Comparison of ENCODE assay signal across 8 cellular contexts in genomic region chr1:156114101-156114918, GRCh38. TPM values are rescaled to one million over a fixed set of nuclear protein-coding genes. Genes with fewer than 3 reads are reported as not detected.
DNase-seq lines count a peak whose midpoint lies in the region; ATAC-seq and TF ChIP-seq lines count a peak whose summit lies in the region.

TSS of gene LMNA (plus strand) at chr1:156114711. CDS start at chr1:156114919, 208 bp downstream.

- H3K4me3 Mint-ChIP-seq in GM23338 = peak within 1 kb of the TSS; percentile 90

- peak within 1 kb of the TSS; percentile 90 for H2AFZ ChIP-seq in GM23338
- peak within 1 kb of the TSS; percentile 73 for H2AFZ ChIP-seq in MM.1S (ENCODE audit: low read length)

- peak within 1 kb of the TSS; percentile 99 for H3K4me3 ChIP-seq in GM23338
- peak within 1 kb of the TSS; percentile 71 for H3K4me3 ChIP-seq in MM.1S (ENCODE audit: low read length)
- H3K4me3 ChIP-seq in SK-N-MC = peak within 1 kb of the TSS; percentile 89
- H3K4me3 ChIP-seq in testis = peak within 1 kb of the TSS; percentile 89 to 96

- H3K27me3 Mint-ChIP-seq in GM23338 (ENCODE audit: insufficient read depth, low read depth, poor library complexity) = peaks cover 36% of the 10 kb centered on the region

- H3K4me1 ChIP-seq in GM23338 (ENCODE audit: insufficient read depth) (peaks cover 21% of the 10 kb centered on the region), MM.1S (ENCODE audit: low read length) (peaks cover 10% of the 10 kb centered on the region), testis (peaks cover 48% of the 10 kb centered on the region)

- no peaks in the 10 kb centered on the region for H3K9me3 Mint-ChIP-seq in GM23338

- H3K79me2 ChIP-seq in GM23338 (replicated peaks; ENCODE audit: insufficient read depth) (peaks cover 29% of the 10 kb centered on the region), MM.1S (ENCODE audit: low read length) (no peaks in the 10 kb centered on the region)

- H3K27ac ChIP-seq in GM23338 (ENCODE audit: low read depth) = no peak within 1 kb of the TSS
- H3K27ac ChIP-seq in MM.1S (ENCODE audit: low read length) = no peak within 1 kb of the TSS
- H3K27ac ChIP-seq in SK-N-MC = peak within 1 kb of the TSS; percentile 96
- peak within 1 kb of the TSS; percentile 96 to 98 for H3K27ac ChIP-seq in testis

- peak within 1 kb of the TSS; percentile 33; the same call in 1 of the 2 replicates for H3K27ac Mint-ChIP-seq in GM23338

- no peaks in the 10 kb centered on the region for H3K36me3 ChIP-seq in GM23338 (ENCODE audit: insufficient read depth)
- no peaks in the 10 kb centered on the region for H3K36me3 ChIP-seq in MM.1S (replicated peaks; ENCODE audit: insufficient read depth, low read length)
- H3K36me3 ChIP-seq in SK-N-MC (ENCODE audit: insufficient read depth, low read length) = no peaks in the 10 kb centered on the region
- H3K36me3 ChIP-seq in testis (ENCODE audit: low read depth, missing control alignments) = no peaks in the 10 kb centered on the region

- ATAC-seq in GM23338 = peak; percentile 89
- peak; percentile 92 for ATAC-seq in omental fat pad (ENCODE audit: low FRiP score)

- peak within 1 kb of the TSS; percentile 99 for H3K4me2 ChIP-seq in GM23338
- peak within 1 kb of the TSS; percentile 96 for H3K4me2 ChIP-seq in MM.1S (ENCODE audit: low read depth, low read length)

- peak; percentile 70 for TF ChIP-seq POLR2A in testis (IDR thresholded peaks at IDR 0.05)

- peaks cover 32% of the 10 kb centered on the region for H3K4me1 Mint-ChIP-seq in GM23338

- 3 to 5% methylated on average over 3 to 27 of the region's 37 CpGs for WGBS in testis, 2 donors

- H3F3A ChIP-seq in GM23338 (replicated peaks; ENCODE audit: low read depth) (0 out of 2 replicates have a peak, but pooled peaks cover 17% of the 10 kb centered on the region), MM.1S (ENCODE audit: insufficient read depth, low read length) (no peaks in the 10 kb centered on the region)

- TF ChIP-seq CTCF in GM23338 (conservative IDR thresholded peaks at IDR 0.05; ENCODE audit: low read depth in 2 of 2) (no peak), MM.1S (IDR thresholded peaks at IDR 0.05; ENCODE audit: low read length) (no peak), omental fat pad (IDR thresholded peaks at IDR 0.05) (no peak), testis (IDR thresholded peaks at IDR 0.05) (no peak)

- H3K9me2 ChIP-seq in GM23338 (ENCODE audit: insufficient read depth) (no peaks in the 10 kb centered on the region), MM.1S (replicated peaks; ENCODE audit: insufficient read depth, low read length) (no peaks in the 10 kb centered on the region)

- DNase-seq in DMS79 (lab: John Stamatoyannopoulos, UW) = peak; percentile 46
- DNase-seq in GM23338 (ENCODE audit: low spot score) = peak; percentile 98
- DNase-seq in MM.1S = peak; percentile 70
- DNase-seq in SK-N-MC (ENCODE audit: low read depth, low spot score) = no peak
- peak; percentile 76 for DNase-seq in activated naive CD4-positive, alpha-beta T cell treated with anti-CD3 and anti-CD28 coated beads, Interleukin-2, amount 50 U/mL, for 16 hours
- peak; percentile 83 for DNase-seq in globus pallidus (ENCODE audit: low spot score)
- peak; percentile 91 for DNase-seq in omental fat pad (ENCODE audit: low spot score)
- DNase-seq in testis = peak; percentile 95

- H3K27me3 ChIP-seq in GM23338 (ENCODE audit: insufficient read depth) (peaks cover 12% of the 10 kb centered on the region; the same call in 1 of the 2 replicates), MM.1S (replicated peaks; ENCODE audit: insufficient read depth, low read length) (peaks cover 5% of the 10 kb centered on the region; the same call in 1 of the 2 replicates), testis (no peaks in the 10 kb centered on the region)

- H3K36me3 Mint-ChIP-seq in GM23338 (ENCODE audit: low read depth) = no peaks in the 10 kb centered on the region

- H3K9ac ChIP-seq in MM.1S (ENCODE audit: low read length) (peak within 1 kb of the TSS; percentile 78), SK-N-MC (ENCODE audit: insufficient read length) (peak within 1 kb of the TSS; percentile 79)

- H4K20me1 ChIP-seq in GM23338 (replicated peaks; ENCODE audit: insufficient read depth) = no peaks in the 10 kb centered on the region; the same call in 1 of the 2 replicates
- no peaks in the 10 kb centered on the region for H4K20me1 ChIP-seq in MM.1S (ENCODE audit: insufficient read depth, low read length)

- no peaks in the 10 kb centered on the region for H3K9me3 ChIP-seq in MM.1S (replicated peaks; ENCODE audit: insufficient read depth, low read length)
- no peaks in the 10 kb centered on the region for H3K9me3 ChIP-seq in SK-N-MC (ENCODE audit: low read depth, low read length)
- no peaks in the 10 kb centered on the region for H3K9me3 ChIP-seq in testis

- intact Hi-C loops in testis (cut with DNase I; ENCODE audit: low total_unique reads) = no loop called here

TF ChIP-seq in GM23338, 12 proteins besides CTCF, POLR2A, EP300 and RAD21:
- TF ChIP-seq POLR2AphosphoS5 (IDR thresholded peaks at IDR 0.05; ENCODE audit: low read depth) (peak; percentile 84), EZH2phosphoT487 (IDR thresholded peaks at IDR 0.05; ENCODE audit: unreplicated experiment) (no peak), NANOG (IDR thresholded peaks at IDR 0.05; ENCODE audit: borderline replicate concordance) (no peak)

RNA-seq across cellular contexts. Expression of gene LMNA, which starts in this region (rescaled TPM):
- 56.3 and 68.9 TPM in 2 replicates for total RNA-seq in GM23338 (2014; rRNA removed; shearing (Covaris generic))
- polyA plus RNA-seq in GM23338 (2016; fragmentation: Nextera tagmentation; extraction: Ambion mirVana) = 35.5 and 38.9 TPM in 2 replicates
- 1,000 to 10,000 TPM in 1 of 4 donors, 100 to 1,000 TPM in 3; 288 to 1,820 (median 589) TPM for total RNA-seq in omental fat pad
- 100 to 1,000 TPM; 162 to 219 TPM for total RNA-seq in testis
- 189 TPM for polyA plus RNA-seq in testis (ENCODE audit: insufficient read depth, low read depth, low replicate concordance)

Comparison
In these comparisons a context has a peak if more than half of its experiments do, and no peak if none do; other contexts are left out.
1. H3K27ac ChIP-seq: peak in SK-N-MC (single experiment) and testis (2 of 2); none in GM23338 (single experiment) and MM.1S (single experiment).
2. Peak in every context shown above with its lines, with median percentiles within 50 percentile points of each other: H3K4me3 ChIP-seq.